20 cellular contexts compared by ENCODE assay signal in genomic region chr6:156068870-156069269, GRCh38.
DNase-seq lines count a peak whose midpoint lies in the region; ATAC-seq and TF ChIP-seq lines count a peak whose summit lies in the region.
"Had no signal": no experiment of that assay in that cellular context is flagged by ENCODE, and none has a peak within 500 bp of the region (broad histone marks: within the 10 kb centered on the region; RNA-seq: fewer than 3 reads in every experiment).

No MANE protein-coding gene starts in this region.

- H3K23ac ChIP-seq in H9 (ENCODE audit: insufficient read length, low read depth, low read length), result no peak overlapping the region

- H3K23me2 ChIP-seq in H9 (ENCODE audit: insufficient read length, low read depth, low read length, poor library complexity, severe bottlenecking), result no peaks in the 10 kb centered on the region

- no peak overlapping the region for H2AFZ ChIP-seq in H9 (ENCODE audit: low read length)

- H4K8ac ChIP-seq in H9 (replicated peaks; ENCODE audit: insufficient read length, low read depth, low read length), result no peak overlapping the region

- H4K20me1 ChIP-seq in H9 (ENCODE audit: control insufficient read depth, insufficient read depth, insufficient read length), result no peaks in the 10 kb centered on the region

- no peak overlapping the region for H2BK12ac ChIP-seq in H9 (ENCODE audit: insufficient read length, low read depth, low read length)

- no peak overlapping the region for H3K27ac ChIP-seq in H9 (ENCODE audit: insufficient read length, low read depth, low read length)
- peak overlapping the region; percentile 17; the same call in 1 of the 2 replicates for H3K27ac ChIP-seq in SK-N-MC
- no peak overlapping the region for H3K27ac ChIP-seq in CD4-positive, alpha-beta memory T cell (ENCODE audit: low read depth, low read length)
- H3K27ac ChIP-seq: 22Rv1 had no signal

- intact Hi-C loops in CD4-positive, alpha-beta memory T cell (cut with micrococcal nuclease), result no loop called here

- WGBS in H9 (ENCODE audit: extremely low coverage, insufficient read length, low lambda C conversion rate), result no CpG with 5 or more reads among the region's 5 CpGs

- no peak overlapping the region for H4K5ac ChIP-seq in H9 (ENCODE audit: insufficient read length, low read depth, low read length)

- POLR2A ChIA-PET in CD4-positive, alpha-beta memory T cell (lab: Charles Lee; ENCODE audit: partially characterized antibody), result no interaction called here

- H3K4me3 ChIP-seq in SK-N-MC, result no peak overlapping the region
- H3K4me3 ChIP-seq in CD4-positive, alpha-beta memory T cell (ENCODE audit: low read length in 2 of 2), result no peak overlapping the region

- no peak overlapping the region for H2BK5ac ChIP-seq in H9 (ENCODE audit: insufficient read length, low read length)

- no peak overlapping the region for H3K14ac ChIP-seq in H9 (ENCODE audit: insufficient read depth, low read length)

- no peak overlapping the region for H2BK120ac ChIP-seq in H9 (ENCODE audit: low read depth, low read length, poor library complexity, severe bottlenecking)

- no peak overlapping the region for H3K9ac ChIP-seq in H9 (ENCODE audit: extremely low read depth, insufficient read length, low read length)
- H3K9ac ChIP-seq in SK-N-MC (ENCODE audit: insufficient read length), result no peak overlapping the region

- H3T11ph ChIP-seq in H9 (ENCODE audit: low read length), result no peak overlapping the region

- H3K9me3 Mint-ChIP-seq in H9, result no peaks in the 10 kb centered on the region
- no peaks in the 10 kb centered on the region for H3K9me3 Mint-ChIP-seq in CD4-positive, alpha-beta memory T cell
- H3K9me3 Mint-ChIP-seq: activated B cell treated with CpG ODN at 0.5 μM for 24 hours; activated T-helper 1 cell treated with anti-CD3 and anti-CD28 coated beads, Interleukin-12 subunit alpha, Interleukin-12 subunit beta, Interleukin-2, Interleukin-4 antibody, amounts not matched to agents 30 ng/mL and 10 ng/mL and 1 ng/mL, durations not matched to agents 14 hours and 24 hours and 36 hours; nephron; stimulated activated effector memory CD8-positive, alpha-beta T cell treated with anti-CD3 and anti-CD28 coated beads, Interleukin-12 subunit alpha, Interleukin-12 subunit beta, amount 100 ng/mL, for 72 hours had no signal

- H3K56ac ChIP-seq in H9 (ENCODE audit: insufficient read length, low read depth, low read length), result no peak overlapping the region

- no peaks in the 10 kb centered on the region for H3K9me3 ChIP-seq in H9 (ENCODE audit: control insufficient read depth, low read depth, low read length)
- no peaks in the 10 kb centered on the region for H3K9me3 ChIP-seq in SK-N-MC (ENCODE audit: low read depth, low read length)
- H3K9me3 ChIP-seq in CD4-positive, alpha-beta memory T cell (ENCODE audit: control insufficient read depth in 1 of 2, low read length in 2 of 2), result no peaks in the 10 kb centered on the region

- H2BK15ac ChIP-seq in H9 (ENCODE audit: low read depth, low read length), result no peak overlapping the region

- CTCF ChIA-PET in CD4-positive, alpha-beta memory T cell (lab: Charles Lee; ENCODE audit: partially characterized antibody), result no interaction called here

- H3K36me3 ChIP-seq in SK-N-MC (ENCODE audit: insufficient read depth, low read length), result no peaks in the 10 kb centered on the region
- no peaks in the 10 kb centered on the region for H3K36me3 ChIP-seq in CD4-positive, alpha-beta memory T cell (ENCODE audit: insufficient read depth, low read length)

- H3K27me3 Mint-ChIP-seq in H9 (ENCODE audit: low read depth), result no peaks in the 10 kb centered on the region
- H3K27me3 Mint-ChIP-seq in CD4-positive, alpha-beta memory T cell, result peaks cover 0 to 2% of the 10 kb centered on the region in 2 donors
- H3K27me3 Mint-ChIP-seq: activated B cell treated with CpG ODN at 0.5 μM for 24 hours had no signal

- no peak overlapping the region for H3K4ac ChIP-seq in H9 (ENCODE audit: low read depth, low read length)

- H2AK5ac ChIP-seq in H9 (ENCODE audit: insufficient read length, low read length), result no peak overlapping the region

- no peaks in the 10 kb centered on the region for H3K4me1 ChIP-seq in H9 (ENCODE audit: insufficient read depth, low read length)
- H3K4me1 ChIP-seq in CD4-positive, alpha-beta memory T cell (ENCODE audit: insufficient read depth, low read length), result no peaks in the 10 kb centered on the region

- no peaks in the 10 kb centered on the region for H3K79me2 ChIP-seq in H9 (ENCODE audit: insufficient read depth, low read length)

- TF ChIP-seq CTCF in H9 (conservative IDR thresholded peaks at IDR 0.05), result 0 out of 3 replicates have a peak, but pooled peaks have one; percentile 17

- H3K27ac Mint-ChIP-seq in H9, result no peak overlapping the region; a peak in 1 of 7 replicates
- no peak overlapping the region for H3K27ac Mint-ChIP-seq in CD4-positive, alpha-beta memory T cell
- H3K27ac Mint-ChIP-seq: activated B cell treated with CpG ODN at 0.5 μM for 24 hours; activated T-helper 1 cell treated with anti-CD3 and anti-CD28 coated beads, Interleukin-12 subunit alpha, Interleukin-12 subunit beta, Interleukin-2, Interleukin-4 antibody, amounts not matched to agents 30 ng/mL and 10 ng/mL and 1 ng/mL, durations not matched to agents 14 hours and 24 hours and 36 hours; CD14-positive monocyte; stimulated activated effector memory CD8-positive, alpha-beta T cell treated with anti-CD3 and anti-CD28 coated beads, Interleukin-12 subunit alpha, Interleukin-12 subunit beta, amount 100 ng/mL, for 72 hours had no signal

- H3K18ac ChIP-seq in H9 (ENCODE audit: insufficient read length, low read depth, low read length), result no peak overlapping the region

- H4K91ac ChIP-seq in H9 (ENCODE audit: insufficient read length, low read depth, low read length), result no peak overlapping the region

- H3K4me2 ChIP-seq in H9 (ENCODE audit: insufficient read depth, insufficient read length, low read length), result no peak overlapping the region

- no peaks in the 10 kb centered on the region for H3K79me1 ChIP-seq in H9 (ENCODE audit: insufficient read depth, low read depth, low read length, poor library complexity, severe bottlenecking)

- DNase-seq in DMS53 (lab: John Stamatoyannopoulos, UW) (peak; percentile 22), DMS53 treated with DMSO at 0.1 percent for 48 hours (lab: John Stamatoyannopoulos, UW; ENCODE audit: unreplicated experiment) (no peak), H9 (no peak), SK-N-MC (ENCODE audit: low read depth, low spot score) (peak; percentile 40), left kidney (ENCODE audit: low read depth, low spot score) (peak; percentile 29), NCI-H1436 treated with DMSO at 0.1 percent for 48 hours (lab: John Stamatoyannopoulos, UW) (no peak)
- DNase-seq in CD4-positive, alpha-beta memory T cell, result no peak
- DNase-seq: activated B cell treated with CpG ODN at 0.5 μM for 24 hours; activated CD8-positive, alpha-beta memory T cell treated with anti-CD3 and anti-CD28 coated beads for 24 hours; central memory CD4-positive, alpha-beta T cell; effector CD8-positive, alpha-beta T cell; islet precursor cell; mesenchymal stem cell had no signal

- ATAC-seq in HG02759 (IDR thresholded peaks at IDR 0.05; ENCODE audit: unreplicated experiment), result no peak
- ATAC-seq: Right ventricle myocardium inferior; stimulated activated effector memory CD8-positive, alpha-beta T cell treated with anti-CD3 and anti-CD28 coated beads, Interleukin-12 subunit alpha, Interleukin-12 subunit beta, amount 100 ng/mL, for 72 hours had no signal

- H3K4me3 Mint-ChIP-seq in H9, result no peak overlapping the region
- H3K4me3 Mint-ChIP-seq in CD4-positive, alpha-beta memory T cell, result no peak overlapping the region
- H3K4me3 Mint-ChIP-seq: activated B cell treated with CpG ODN at 0.5 μM for 24 hours; activated T-helper 1 cell treated with anti-CD3 and anti-CD28 coated beads, Interleukin-12 subunit alpha, Interleukin-12 subunit beta, Interleukin-2, Interleukin-4 antibody, amounts not matched to agents 30 ng/mL and 10 ng/mL and 1 ng/mL, durations not matched to agents 14 hours and 24 hours and 36 hours; CD14-positive monocyte; nephron; stimulated activated effector memory CD8-positive, alpha-beta T cell treated with anti-CD3 and anti-CD28 coated beads, Interleukin-12 subunit alpha, Interleukin-12 subunit beta, amount 100 ng/mL, for 72 hours had no signal

- no peaks in the 10 kb centered on the region for H3K36me3 Mint-ChIP-seq in H9 (ENCODE audit: insufficient read depth in 1 of 3, low read depth in 3 of 3)
- peaks cover 0 to 2% of the 10 kb centered on the region in 2 donors for H3K36me3 Mint-ChIP-seq in CD4-positive, alpha-beta memory T cell
- H3K36me3 Mint-ChIP-seq: CD14-positive monocyte; stimulated activated effector memory CD8-positive, alpha-beta T cell treated with anti-CD3 and anti-CD28 coated beads, Interleukin-12 subunit alpha, Interleukin-12 subunit beta, amount 100 ng/mL, for 72 hours had no signal

- H2BK20ac ChIP-seq in H9 (ENCODE audit: low read depth, low read length, poor library complexity, severe bottlenecking), result no peak overlapping the region

- H3K27me3 ChIP-seq in H9 (ENCODE audit: insufficient read depth, low read length), result no peaks in the 10 kb centered on the region
- H3K27me3 ChIP-seq in CD4-positive, alpha-beta memory T cell (ENCODE audit: insufficient read depth, low read length), result no peaks in the 10 kb centered on the region

- peaks cover 0 to 4% of the 10 kb centered on the region in 2 experiments; a peak in 1 of 4 replicates for H3K4me1 Mint-ChIP-seq in H9
- no peaks in the 10 kb centered on the region for H3K4me1 Mint-ChIP-seq in CD4-positive, alpha-beta memory T cell
- H3K4me1 Mint-ChIP-seq: CD14-positive monocyte; stimulated activated effector memory CD8-positive, alpha-beta T cell treated with anti-CD3 and anti-CD28 coated beads, Interleukin-12 subunit alpha, Interleukin-12 subunit beta, amount 100 ng/mL, for 72 hours had no signal

Comparison
In these comparisons a context has a peak if more than half of its experiments do, and no peak if none do; other contexts are left out.
1. DNase-seq: peak in DMS53 (single experiment), SK-N-MC (single experiment) and left kidney (single experiment); none in DMS53 treated with DMSO at 0.1 percent for 48 hours (single experiment), H9 (single experiment), NCI-H1436 treated with DMSO at 0.1 percent for 48 hours (single experiment) and CD4-positive, alpha-beta memory T cell (0 of 5).